8 cellular contexts compared by ENCODE assay signal in genomic region chr17:65560628-65561371, GRCh38. TPM values are rescaled to one million over a fixed set of nuclear protein-coding genes. Genes with fewer than 3 reads are reported as not detected.
DNase-seq lines count a peak whose midpoint lies in the region; ATAC-seq and TF ChIP-seq lines count a peak whose summit lies in the region.

No MANE protein-coding gene starts in this region.

- H3K27me3 ChIP-seq in heart left ventricle: peaks cover 0 to 20% (median 0%) of the 10 kb centered on the region in 9 donors
- H3K27me3 ChIP-seq in trophoblast cell (ENCODE audit: insufficient read depth, low read length): no peaks in the 10 kb centered on the region
- H3K27me3 ChIP-seq in thymus (ENCODE audit: control insufficient read depth, insufficient read depth): no peaks in the 10 kb centered on the region

- H3K18ac ChIP-seq in trophoblast cell (ENCODE audit: low read length): peak overlapping the region; percentile 92

- no peak for TF ChIP-seq CTCF in heart left ventricle (IDR thresholded peaks at IDR 0.05)

- 0 to 1% (median 1%) methylated on average over 76 to 105 of the region's 106 CpGs for whole genome bisulfite sequencing in adipose tissue, 3 donors
- 0 to 2% (median 1%) methylated on average over 7 to 106 of the region's 106 CpGs for WGBS in heart left ventricle, 4 donors
- no CpG with 5 or more reads among the region's 106 CpGs for WGBS in trophoblast cell (ENCODE audit: extremely low coverage, insufficient coverage, insufficient read length)
- WGBS in thymus: under 1% methylated on average over 106 of the region's 106 CpGs

- H2BK120ac ChIP-seq in trophoblast cell (ENCODE audit: insufficient read depth, low read length, poor library complexity): peak overlapping the region; percentile 84

- H3K9me3 ChIP-seq in heart left ventricle: no peaks in the 10 kb centered on the region
- peaks cover 1% of the 10 kb centered on the region for H3K9me3 ChIP-seq in trophoblast cell (ENCODE audit: insufficient read depth, low read depth, low read length)
- no peaks in the 10 kb centered on the region for H3K9me3 ChIP-seq in thymus (ENCODE audit: control insufficient read depth)

- H3K4me3 ChIP-seq in heart left ventricle (peak overlapping the region; percentile 65 to 100 (median 88)), trophoblast cell (ENCODE audit: low read depth, low read length) (peak overlapping the region; percentile 85), thymus (ENCODE audit: low read length) (peak overlapping the region; percentile 77)

- H3K27ac ChIP-seq in adipose tissue (ENCODE audit: low read depth, low read length) (peak overlapping the region; percentile 86), heart left ventricle (peak overlapping the region in 10 of 12 donors; percentile 86 to 98 (median 90)), trophoblast cell (ENCODE audit: low read depth, low read length) (peak overlapping the region; percentile 97), thymus (ENCODE audit: low read depth) (peak overlapping the region; percentile 91)

- H4K91ac ChIP-seq in trophoblast cell (ENCODE audit: low read depth, low read length): peak overlapping the region; percentile 93

- H3K36me3 ChIP-seq in heart left ventricle (peaks cover 0 to 4% (median 0%) of the 10 kb centered on the region in 9 donors), trophoblast cell (ENCODE audit: control insufficient read depth in 1 of 2, insufficient read depth in 2 of 2, low read length in 2 of 2) (peaks cover 9 to 14% of the 10 kb centered on the region in 2 experiments), thymus (ENCODE audit: control insufficient read depth, insufficient read depth) (peaks cover 8% of the 10 kb centered on the region)

- H3K4me1 ChIP-seq in heart left ventricle: peaks cover 0 to 36% (median 13%) of the 10 kb centered on the region in 12 donors
- H3K4me1 ChIP-seq in trophoblast cell (ENCODE audit: control insufficient read depth in 1 of 2, insufficient read depth in 2 of 2, low read length in 2 of 2): peaks cover 2 to 23% of the 10 kb centered on the region in 2 experiments
- H3K4me1 ChIP-seq in thymus (ENCODE audit: control insufficient read depth, insufficient read depth, low read length): peaks cover 18% of the 10 kb centered on the region

- peaks cover 16% of the 10 kb centered on the region for H3K79me1 ChIP-seq in trophoblast cell (ENCODE audit: low read length)

- ATAC-seq in GM21381 (IDR thresholded peaks at IDR 0.05; ENCODE audit: unreplicated experiment): peak; percentile 38
- peak; percentile 35 to 52 (median 48) for ATAC-seq in heart left ventricle

- H3K23ac ChIP-seq in trophoblast cell (ENCODE audit: low read length): no peak overlapping the region

- no peak overlapping the region for H4K12ac ChIP-seq in trophoblast cell (ENCODE audit: low read depth, low read length)

- H2AFZ ChIP-seq in trophoblast cell (ENCODE audit: insufficient read depth, low read length, poor library complexity): peak overlapping the region; percentile 89

- peak overlapping the region; percentile 44 for H3K4ac ChIP-seq in trophoblast cell (ENCODE audit: low read depth, low read length)

- H2BK5ac ChIP-seq in trophoblast cell (ENCODE audit: low read depth, low read length, poor library complexity): peak overlapping the region; percentile 96

- no peak overlapping the region for H2AK5ac ChIP-seq in trophoblast cell (ENCODE audit: low read length)

- peak overlapping the region; percentile 65 for H3K14ac ChIP-seq in trophoblast cell (ENCODE audit: low read length)

- H3K9ac ChIP-seq in trophoblast cell (ENCODE audit: low read length): peak overlapping the region; percentile 82

- peak overlapping the region; percentile 38 for H2BK12ac ChIP-seq in trophoblast cell (ENCODE audit: low read length)

- intact Hi-C loops in heart left ventricle (cut with DNase I): loop anchor here in 4 of 10 donors (5.0 to 10.0 kb wide), 4 partner anchors 174 to 614 kb away; no protein-coding TSS in a partner anchor

- H4K8ac ChIP-seq in trophoblast cell (ENCODE audit: low read depth, low read length): peak overlapping the region; percentile 75

- peaks cover 12% of the 10 kb centered on the region for H3K79me2 ChIP-seq in trophoblast cell (ENCODE audit: control insufficient read depth, insufficient read depth, low read length, poor library complexity)

- peak overlapping the region; percentile 75 for H3K4me2 ChIP-seq in trophoblast cell (ENCODE audit: low read length)

- TF ChIP-seq POLR2A in heart left ventricle (IDR thresholded peaks at IDR 0.05): peak in 1 of 2 donors; percentile 40

- DNase-seq in Ammon's horn (ENCODE audit: low spot score) (peak; percentile 80), M059J (ENCODE audit: low read depth) (peak; percentile 83), SW 1271 (lab: John Stamatoyannopoulos, UW) (peak; percentile 36 to 59), heart left ventricle (peak; percentile 85 to 91 (median 88)), trophoblast cell (peak; percentile 88)

RNA-seq across cellular contexts. Expression of gene AXIN2, which starts 0.6 kb away (rescaled TPM):
- total RNA-seq in M059J (2014; rRNA removed; shearing (Covaris generic)): 2.5 and 3.3 TPM in 2 replicates
- 1 to 10 TPM; 2.2 to 7.5 (median 6.9) TPM for polyA plus RNA-seq in adipose tissue
- total RNA-seq in heart left ventricle: 10 to 100 TPM in 6 of 9 donors, 1 to 10 TPM in 3; 5.7 to 24.0 (median 12.9) TPM
- polyA plus RNA-seq in heart left ventricle: 10 to 100 TPM in 1 of 2 donors, 1 to 10 TPM in 1; 5.6 to 20.0 TPM
- 35.5 and 36.3 TPM in 2 replicates for polyA plus RNA-seq in trophoblast cell (2013)
- polyA plus RNA-seq in thymus: 9.8 TPM

Comparison
In these comparisons a context has a peak if more than half of its experiments do, and no peak if none do; other contexts are left out.
1. Peak in every context shown above with its lines: DNase-seq, ATAC-seq, H3K4me3 ChIP-seq and H3K27ac ChIP-seq.